In genomic region chrX:129823115-129823514, GRCh38 we compare ENCODE assay signal across 8 cellular contexts. TPM values are rescaled to one million over a fixed set of nuclear protein-coding genes. Genes with fewer than 3 reads are reported as not detected.
DNase-seq lines count a peak whose midpoint lies in the region; ATAC-seq and TF ChIP-seq lines count a peak whose summit lies in the region.

No MANE protein-coding gene starts in this region.

- TF ChIP-seq POLR2A in tibial nerve (IDR thresholded peaks at IDR 0.05): no peak

- H3K27ac ChIP-seq in RWPE2 (ENCODE audit: poor library complexity, severe bottlenecking): no peak overlapping the region
- H3K27ac ChIP-seq in ascending aorta: no peak overlapping the region
- H3K27ac ChIP-seq in liver (ENCODE audit: low read depth in 1 of 2, low read length in 2 of 2): no peak overlapping the region
- no peak overlapping the region for H3K27ac ChIP-seq in tibial nerve

- H3K4me1 ChIP-seq in RWPE2 (ENCODE audit: insufficient read depth, poor library complexity, severe bottlenecking) (no peaks in the 10 kb centered on the region), ascending aorta (no peaks in the 10 kb centered on the region), liver (ENCODE audit: control insufficient read depth in 4 of 4, insufficient read depth in 4 of 4, low read length in 3 of 4) (peaks cover 0 to 7% (median 2%) of the 10 kb centered on the region in 4 donors), tibial nerve (no peaks in the 10 kb centered on the region)

- no peaks in the 10 kb centered on the region for H3K27me3 ChIP-seq in RWPE2 (ENCODE audit: insufficient read depth, poor library complexity, severe bottlenecking)
- H3K27me3 ChIP-seq in ascending aorta: no peaks in the 10 kb centered on the region
- no peaks in the 10 kb centered on the region for H3K27me3 ChIP-seq in liver (ENCODE audit: control insufficient read depth in 4 of 4, insufficient read depth in 4 of 4, low read length in 3 of 4)
- no peaks in the 10 kb centered on the region for H3K27me3 ChIP-seq in tibial nerve

- 79% methylated on average over 2 of the region's 2 CpGs for WGBS in liver
- 58 to 71% methylated on average over 2 of the region's 2 CpGs for WGBS in tibial nerve, 2 donors

- TF ChIP-seq RAD21 in liver (IDR thresholded peaks at IDR 0.05): peak; percentile 62 to 74

- TF ChIP-seq CTCF in RWPE2 (IDR thresholded peaks at IDR 0.05; ENCODE audit: poor library complexity, severe bottlenecking) (peak; percentile 34), ascending aorta (IDR thresholded peaks at IDR 0.05) (peak; percentile 17 to 38 (median 23)), liver (IDR thresholded peaks at IDR 0.05; ENCODE audit: low read depth, low read length, missing input control) (peak; percentile 46), tibial nerve (IDR thresholded peaks at IDR 0.05) (peak in 4 of 5 experiments; percentile 34 to 38 (median 37))

- H3K36me3 ChIP-seq in RWPE2 (ENCODE audit: low read depth) (peaks cover 19% of the 10 kb centered on the region), ascending aorta (peaks cover 0 to 6% of the 10 kb centered on the region in 2 donors), liver (ENCODE audit: control insufficient read depth in 4 of 4, insufficient read depth in 3 of 4, low read depth in 1 of 4, low read length in 3 of 4) (peaks cover 0 to 6% (median 2%) of the 10 kb centered on the region in 4 donors), tibial nerve (peaks cover 0 to 12% (median 0%) of the 10 kb centered on the region in 3 donors)

- ATAC-seq in HG02798 (IDR thresholded peaks at IDR 0.05; ENCODE audit: poor library complexity, unreplicated experiment) (peak; percentile 62), RWPE2 (ENCODE audit: low read depth) (no peak; the same call in 2 of the 3 replicates), GM21737 (IDR thresholded peaks at IDR 0.05; ENCODE audit: unreplicated experiment) (no peak)

- H3K9ac ChIP-seq in liver (ENCODE audit: low read depth in 1 of 2, low read length in 2 of 2): no peak overlapping the region

- H3K4me3 ChIP-seq in RWPE2 (ENCODE audit: severe bottlenecking) (no peak overlapping the region), ascending aorta (no peak overlapping the region), liver (ENCODE audit: low read depth in 1 of 3, low read length in 3 of 3) (no peak overlapping the region), tibial nerve (no peak overlapping the region)

- TF ChIP-seq EP300 in tibial nerve (IDR thresholded peaks at IDR 0.05): no peak

- intact Hi-C loops in ascending aorta (cut with DNase I): no loop called here

- peak; percentile 23 for DNase-seq in NCI-H2196 (lab: John Stamatoyannopoulos, UW; ENCODE audit: unreplicated experiment)
- DNase-seq in NCI-H2196 treated with DMSO at 0.1 percent for 48 hours (lab: John Stamatoyannopoulos, UW; ENCODE audit: unreplicated experiment): no peak
- no peak for DNase-seq in RWPE2 (ENCODE audit: low spot score)
- DNase-seq in ascending aorta (ENCODE audit: low spot score in 2 of 2): no peak
- peak in 1 of 2 donors; percentile 24 for DNase-seq in tibial nerve (ENCODE audit: low spot score in 2 of 2)

- H3K9me3 ChIP-seq in RWPE2 (ENCODE audit: severe bottlenecking): no peaks in the 10 kb centered on the region
- no peaks in the 10 kb centered on the region for H3K9me3 ChIP-seq in ascending aorta
- H3K9me3 ChIP-seq in liver (ENCODE audit: control insufficient read depth in 4 of 4, low read length in 3 of 4): no peaks in the 10 kb centered on the region
- H3K9me3 ChIP-seq in tibial nerve: no peaks in the 10 kb centered on the region

TF ChIP-seq in liver, 16 proteins besides CTCF, POLR2A, EP300 and RAD21:
- TF ChIP-seq GABPA (IDR thresholded peaks at IDR 0.05 in 1 of 2, conservative IDR thresholded peaks at IDR 0.05 in 1 of 2) (no peak), TAF1 (conservative IDR thresholded peaks at IDR 0.05) (no peak), HNF4G (IDR thresholded peaks at IDR 0.05) (no peak), FOXA1 (IDR thresholded peaks at IDR 0.05) (no peak), HNF4A (conservative IDR thresholded peaks at IDR 0.05) (no peak), RXRA (IDR thresholded peaks at IDR 0.05) (no peak), EGR1 (IDR thresholded peaks at IDR 0.05; ENCODE audit: low read depth in 2 of 2) (no peak), FOXA2 (IDR thresholded peaks at IDR 0.05) (no peak), YY1 (IDR thresholded peaks at IDR 0.05) (no peak), SP1 (IDR thresholded peaks at IDR 0.05) (no peak), JUND (IDR thresholded peaks at IDR 0.05) (no peak), NR2F2 (IDR thresholded peaks at IDR 0.05) (no peak)
- TF ChIP-seq, protein P1, sequence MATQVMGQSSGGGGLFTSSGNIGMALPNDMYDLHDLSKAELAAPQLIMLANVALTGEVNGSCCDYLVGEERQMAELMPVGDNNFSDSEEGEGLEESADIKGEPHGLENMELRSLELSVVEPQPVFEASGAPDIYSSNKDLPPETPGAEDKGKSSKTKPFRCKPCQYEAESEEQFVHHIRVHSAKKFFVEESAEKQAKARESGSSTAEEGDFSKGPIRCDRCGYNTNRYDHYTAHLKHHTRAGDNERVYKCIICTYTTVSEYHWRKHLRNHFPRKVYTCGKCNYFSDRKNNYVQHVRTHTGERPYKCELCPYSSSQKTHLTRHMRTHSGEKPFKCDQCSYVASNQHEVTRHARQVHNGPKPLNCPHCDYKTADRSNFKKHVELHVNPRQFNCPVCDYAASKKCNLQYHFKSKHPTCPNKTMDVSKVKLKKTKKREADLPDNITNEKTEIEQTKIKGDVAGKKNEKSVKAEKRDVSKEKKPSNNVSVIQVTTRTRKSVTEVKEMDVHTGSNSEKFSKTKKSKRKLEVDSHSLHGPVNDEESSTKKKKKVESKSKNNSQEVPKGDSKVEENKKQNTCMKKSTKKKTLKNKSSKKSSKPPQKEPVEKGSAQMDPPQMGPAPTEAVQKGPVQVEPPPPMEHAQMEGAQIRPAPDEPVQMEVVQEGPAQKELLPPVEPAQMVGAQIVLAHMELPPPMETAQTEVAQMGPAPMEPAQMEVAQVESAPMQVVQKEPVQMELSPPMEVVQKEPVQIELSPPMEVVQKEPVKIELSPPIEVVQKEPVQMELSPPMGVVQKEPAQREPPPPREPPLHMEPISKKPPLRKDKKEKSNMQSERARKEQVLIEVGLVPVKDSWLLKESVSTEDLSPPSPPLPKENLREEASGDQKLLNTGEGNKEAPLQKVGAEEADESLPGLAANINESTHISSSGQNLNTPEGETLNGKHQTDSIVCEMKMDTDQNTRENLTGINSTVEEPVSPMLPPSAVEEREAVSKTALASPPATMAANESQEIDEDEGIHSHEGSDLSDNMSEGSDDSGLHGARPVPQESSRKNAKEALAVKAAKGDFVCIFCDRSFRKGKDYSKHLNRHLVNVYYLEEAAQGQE (IDR thresholded peaks at IDR 0.05): no peak
- TF ChIP-seq, protein P2, sequence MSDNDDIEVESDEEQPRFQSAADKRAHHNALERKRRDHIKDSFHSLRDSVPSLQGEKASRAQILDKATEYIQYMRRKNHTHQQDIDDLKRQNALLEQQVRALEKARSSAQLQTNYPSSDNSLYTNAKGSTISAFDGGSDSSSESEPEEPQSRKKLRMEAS (IDR thresholded peaks at IDR 0.05): no peak
- TF ChIP-seq, protein P3, sequence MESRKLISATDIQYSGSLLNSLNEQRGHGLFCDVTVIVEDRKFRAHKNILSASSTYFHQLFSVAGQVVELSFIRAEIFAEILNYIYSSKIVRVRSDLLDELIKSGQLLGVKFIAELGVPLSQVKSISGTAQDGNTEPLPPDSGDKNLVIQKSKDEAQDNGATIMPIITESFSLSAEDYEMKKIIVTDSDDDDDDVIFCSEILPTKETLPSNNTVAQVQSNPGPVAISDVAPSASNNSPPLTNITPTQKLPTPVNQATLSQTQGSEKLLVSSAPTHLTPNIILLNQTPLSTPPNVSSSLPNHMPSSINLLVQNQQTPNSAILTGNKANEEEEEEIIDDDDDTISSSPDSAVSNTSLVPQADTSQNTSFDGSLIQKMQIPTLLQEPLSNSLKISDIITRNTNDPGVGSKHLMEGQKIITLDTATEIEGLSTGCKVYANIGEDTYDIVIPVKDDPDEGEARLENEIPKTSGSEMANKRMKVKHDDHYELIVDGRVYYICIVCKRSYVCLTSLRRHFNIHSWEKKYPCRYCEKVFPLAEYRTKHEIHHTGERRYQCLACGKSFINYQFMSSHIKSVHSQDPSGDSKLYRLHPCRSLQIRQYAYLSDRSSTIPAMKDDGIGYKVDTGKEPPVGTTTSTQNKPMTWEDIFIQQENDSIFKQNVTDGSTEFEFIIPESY (IDR thresholded peaks at IDR 0.05): no peak
- TF ChIP-seq, protein P4, sequence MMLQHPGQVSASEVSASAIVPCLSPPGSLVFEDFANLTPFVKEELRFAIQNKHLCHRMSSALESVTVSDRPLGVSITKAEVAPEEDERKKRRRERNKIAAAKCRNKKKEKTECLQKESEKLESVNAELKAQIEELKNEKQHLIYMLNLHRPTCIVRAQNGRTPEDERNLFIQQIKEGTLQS (IDR thresholded peaks at IDR 0.05): no peak

RNA-seq across cellular contexts. Expression of gene ZDHHC9, which starts 20.6 kb away (rescaled TPM):
- total RNA-seq in ascending aorta (43.0 TPM), liver (10 to 100 TPM; 10.2 to 23.1 TPM), tibial nerve (10 to 100 TPM; 14.0 to 27.6 (median 19.1) TPM)
- polyA plus RNA-seq in liver: 10 to 100 TPM; 25.6 to 26.8 TPM

RNA-seq across cellular contexts. Expression of gene SASH3, which starts 43.4 kb away (rescaled TPM):
- 31.0 TPM for total RNA-seq in ascending aorta
- 1 to 10 TPM; 4.5 to 9.5 TPM for total RNA-seq in liver
- polyA plus RNA-seq in liver: 1 to 10 TPM; 1.8 to 3.2 TPM
- total RNA-seq in tibial nerve: 10 to 100 TPM; 10.4 to 20.4 (median 15.0) TPM
